ENCODE assay signal across 1 cellular context in the genomic region with DNA sequence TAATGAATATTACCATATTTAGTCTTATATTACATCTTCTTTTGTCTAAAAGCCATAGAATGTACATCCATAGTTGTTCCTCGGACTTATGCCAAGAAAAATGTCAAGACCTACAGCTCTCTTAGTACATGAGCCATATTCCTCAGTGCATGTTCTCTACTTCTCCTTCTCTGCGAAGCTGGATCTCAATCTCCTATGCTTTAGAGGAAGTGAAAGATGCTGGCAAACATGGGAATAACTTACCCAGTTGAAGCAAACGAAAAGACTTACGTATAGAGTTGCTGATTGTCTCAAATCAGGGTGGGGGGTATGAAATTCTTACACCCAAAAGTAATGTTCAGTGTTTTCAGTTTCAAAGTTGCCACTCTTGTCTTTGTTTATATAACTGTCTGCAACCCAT.
TF ChIP-seq lines count a peak whose summit lies in the region.

No MANE protein-coding gene starts in this region.

TF ChIP-seq in H1, 55 proteins besides CTCF, POLR2A, EP300 and RAD21:
- TF ChIP-seq RNF2 (IDR thresholded peaks at IDR 0.05; ENCODE audit: borderline replicate concordance, low read depth, low read length, missing control alignments, poor library complexity, severe bottlenecking) = no peak
- no peak for TF ChIP-seq CBX5 (IDR thresholded peaks at IDR 0.05; ENCODE audit: low read depth, low read length)
- TF ChIP-seq BACH1 (IDR thresholded peaks at IDR 0.05; ENCODE audit: low read length) = no peak
- TF ChIP-seq CHD7 (IDR thresholded peaks at IDR 0.05; ENCODE audit: insufficient replicate concordance, low read length) = no peak
- TF ChIP-seq RFX5 (IDR thresholded peaks at IDR 0.05; ENCODE audit: borderline replicate concordance, low read depth, low read length) = no peak
- TF ChIP-seq CREB1 (IDR thresholded peaks at IDR 0.05) = no peak
- TF ChIP-seq TBP (IDR thresholded peaks at IDR 0.05; ENCODE audit: low read depth, low read length) = no peak
- TF ChIP-seq BRCA1 (IDR thresholded peaks at IDR 0.05; ENCODE audit: low read depth, low read length) = no peak
- TF ChIP-seq, protein P1, sequence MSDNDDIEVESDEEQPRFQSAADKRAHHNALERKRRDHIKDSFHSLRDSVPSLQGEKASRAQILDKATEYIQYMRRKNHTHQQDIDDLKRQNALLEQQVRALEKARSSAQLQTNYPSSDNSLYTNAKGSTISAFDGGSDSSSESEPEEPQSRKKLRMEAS (IDR thresholded peaks at IDR 0.05) = no peak
- no peak for TF ChIP-seq MAFK (IDR thresholded peaks at IDR 0.05; ENCODE audit: low read depth, low read length)
- TF ChIP-seq PHF8 (conservative IDR thresholded peaks at IDR 0.05; ENCODE audit: low read depth, low read length) = no peak
- no peak for TF ChIP-seq USF2 (IDR thresholded peaks at IDR 0.05; ENCODE audit: low read length)
- TF ChIP-seq KDM1A (IDR thresholded peaks at IDR 0.05; ENCODE audit: borderline replicate concordance, low read length) = no peak
